Comparison of ENCODE assay signal across 1 cellular context in genomic region chr9:133888779-133889491, GRCh38.
TF ChIP-seq lines count a peak whose summit lies in the region.

No MANE protein-coding gene starts in this region.

TF ChIP-seq in IMR-90, 13 proteins besides CTCF, POLR2A, EP300 and RAD21 (continued from another document):
- TF ChIP-seq ELK1 (IDR thresholded peaks at IDR 0.05; ENCODE audit: borderline replicate concordance, low read depth, low read length) (no peak), SMC3 (IDR thresholded peaks at IDR 0.05; ENCODE audit: low read depth, low read length) (no peak), CHD1 (IDR thresholded peaks at IDR 0.05; ENCODE audit: low read depth, low read length) (no peak), RCOR1 (IDR thresholded peaks at IDR 0.05; ENCODE audit: insufficient replicate concordance, low read length) (no peak), FOS (IDR thresholded peaks at IDR 0.05; ENCODE audit: low read depth, low read length) (no peak), USF2 (IDR thresholded peaks at IDR 0.05; ENCODE audit: low read depth, low read length) (no peak), MAFK (IDR thresholded peaks at IDR 0.05; ENCODE audit: low read depth, low read length) (no peak)
